ENCODE assay signal across 9 cellular contexts in the genomic region with DNA sequence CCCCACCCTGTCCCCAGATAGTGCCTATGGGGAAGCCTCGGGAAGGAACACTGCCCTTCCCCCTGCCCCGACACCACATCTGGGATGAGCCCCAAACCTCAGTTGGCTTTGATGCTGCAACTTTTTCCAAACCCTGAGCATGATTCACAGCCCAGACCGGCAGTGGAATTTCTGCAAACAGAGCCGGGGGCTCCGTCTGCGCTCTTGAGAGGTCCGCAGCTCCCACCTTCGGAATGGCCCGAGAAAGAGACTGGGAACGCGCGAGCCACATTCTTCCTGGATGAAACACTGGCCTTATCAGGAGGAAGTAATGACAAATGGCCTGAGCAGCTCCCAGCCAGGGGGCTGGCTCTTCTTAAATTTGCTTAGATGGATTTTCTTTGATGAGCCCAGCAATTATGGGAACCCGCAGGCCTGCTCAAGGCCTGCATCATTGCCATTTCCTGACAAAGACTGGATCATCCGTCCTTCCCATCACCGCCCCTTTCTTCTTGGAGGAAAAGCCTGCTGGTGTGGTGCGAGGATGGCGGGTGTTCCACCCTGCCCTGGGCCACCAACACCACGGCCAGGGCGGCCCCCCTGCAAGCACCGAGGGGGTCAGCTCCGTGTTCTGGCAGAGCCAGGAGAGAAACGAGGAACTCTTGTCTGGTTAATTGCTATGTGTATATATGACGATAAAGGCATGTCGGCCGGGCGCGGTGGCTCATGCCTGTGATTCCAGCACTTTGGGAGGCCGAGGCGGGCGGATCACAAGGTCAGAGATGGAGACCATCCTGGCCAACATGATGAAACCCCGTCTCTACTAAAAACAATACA. TPM values are rescaled to one million over a fixed set of nuclear protein-coding genes. Genes with fewer than 3 reads are reported as not detected.
DNase-seq lines count a peak whose midpoint lies in the region; ATAC-seq and TF ChIP-seq lines count a peak whose summit lies in the region.
"Had no signal": no experiment of that assay in that cellular context is flagged by ENCODE, and none has a peak within 500 bp of the region (broad histone marks: within the 10 kb centered on the region; RNA-seq: fewer than 3 reads in every experiment).

No MANE protein-coding gene starts in this region.

- no peaks in the 10 kb centered on the region for H3K27me3 Mint-ChIP-seq in activated CD4-positive, alpha-beta T cell treated with anti-CD3 and anti-CD28 coated beads, Interleukin-2, amount 10 ng/mL, durations not matched to agents 7 days and 5 days

- H3K36me3 ChIP-seq in body of pancreas (replicated peaks in 1 of 2; ENCODE audit: insufficient read depth in 1 of 2, low read depth in 2 of 2) (no peaks in the 10 kb centered on the region), upper lobe of right lung (no peaks in the 10 kb centered on the region)

- TF ChIP-seq POLR2A in body of pancreas (IDR thresholded peaks at IDR 0.05): no peak

- intact Hi-C loops in body of pancreas (cut with DNase I): no loop called here
- intact Hi-C loops in upper lobe of right lung (cut with DNase I): no loop called here

- peak; percentile 51 for ATAC-seq in body of pancreas
- peak; percentile 13 for ATAC-seq in left lobe of liver
- peak; percentile 24 for ATAC-seq in upper lobe of right lung
- no peak for ATAC-seq in HG03354 (IDR thresholded peaks at IDR 0.05; ENCODE audit: poor library complexity, severe bottlenecking, unreplicated experiment)

- CTCF ChIA-PET in activated CD4-positive, alpha-beta T cell treated with anti-CD3 and anti-CD28 coated beads, Interleukin-2, amount 10 ng/mL, durations not matched to agents 7 days and 5 days (lab: Charles Lee): no interaction called here

- peak; percentile 98 for DNase-seq in HS-5 (ENCODE audit: low read depth)
- peak; percentile 26 to 64 (median 32) for DNase-seq in body of pancreas
- DNase-seq in left lobe of liver (ENCODE audit: low spot score): no peak
- no peak for DNase-seq in upper lobe of right lung
- no peak for DNase-seq in activated CD4-positive, alpha-beta T cell treated with anti-CD3 and anti-CD28 coated beads, Interleukin-2, amount 10 ng/mL, durations not matched to agents 7 days and 5 days
- DNase-seq in NCI-H82 (lab: John Stamatoyannopoulos, UW): no peak
- DNase-seq: stimulated activated CD4-positive, alpha-beta T cell treated with anti-CD3 and anti-CD28 coated beads, Interleukin-1b, Interleukin-23, amount 100 ng/mL, for 48 hours had no signal

- peaks cover 0 to 5% (median 0%) of the 10 kb centered on the region in 3 donors for H3K9me3 ChIP-seq in body of pancreas
- H3K9me3 ChIP-seq in upper lobe of right lung: no peaks in the 10 kb centered on the region

- peaks cover 0 to 7% of the 10 kb centered on the region in 2 donors for H3K27me3 ChIP-seq in body of pancreas
- peaks cover 8% of the 10 kb centered on the region for H3K27me3 ChIP-seq in upper lobe of right lung

- H3K9me3 Mint-ChIP-seq in activated CD4-positive, alpha-beta T cell treated with anti-CD3 and anti-CD28 coated beads, Interleukin-2, amount 10 ng/mL, durations not matched to agents 7 days and 5 days: no peaks in the 10 kb centered on the region

- no peak overlapping the region for H3K4me3 Mint-ChIP-seq in activated CD4-positive, alpha-beta T cell treated with anti-CD3 and anti-CD28 coated beads, Interleukin-2, amount 10 ng/mL, durations not matched to agents 7 days and 5 days

- no peaks in the 10 kb centered on the region for H3K4me1 Mint-ChIP-seq in activated CD4-positive, alpha-beta T cell treated with anti-CD3 and anti-CD28 coated beads, Interleukin-2, amount 10 ng/mL, durations not matched to agents 7 days and 5 days

- no peak overlapping the region for H3K27ac Mint-ChIP-seq in activated CD4-positive, alpha-beta T cell treated with anti-CD3 and anti-CD28 coated beads, Interleukin-2, amount 10 ng/mL, durations not matched to agents 7 days and 5 days

- H3K36me3 Mint-ChIP-seq in activated CD4-positive, alpha-beta T cell treated with anti-CD3 and anti-CD28 coated beads, Interleukin-2, amount 10 ng/mL, durations not matched to agents 7 days and 5 days (ENCODE audit: low read depth): no peaks in the 10 kb centered on the region

- TF ChIP-seq CTCF in body of pancreas (IDR thresholded peaks at IDR 0.05): no peak
- no peak for TF ChIP-seq CTCF in upper lobe of right lung (IDR thresholded peaks at IDR 0.05)

- no peaks in the 10 kb centered on the region for H3K4me1 ChIP-seq in body of pancreas
- H3K4me1 ChIP-seq in upper lobe of right lung: peaks cover 6% of the 10 kb centered on the region

- POLR2A ChIA-PET in activated CD4-positive, alpha-beta T cell treated with anti-CD3 and anti-CD28 coated beads, Interleukin-2, amount 10 ng/mL, durations not matched to agents 7 days and 5 days (lab: Charles Lee): no interaction called here

- WGBS in body of pancreas, 2 donors: 48 to 50% methylated on average over 21 to 30 of the region's 31 CpGs

- H3K27ac ChIP-seq in body of pancreas: no peak overlapping the region
- no peak overlapping the region for H3K27ac ChIP-seq in upper lobe of right lung
- H3K27ac ChIP-seq: HL-60 had no signal

- no peak overlapping the region for H3K4me3 ChIP-seq in body of pancreas
- no peak overlapping the region for H3K4me3 ChIP-seq in upper lobe of right lung

RNA-seq across cellular contexts. Expression of gene COL5A1, which starts 38.8 kb away (rescaled TPM):
- total RNA-seq in body of pancreas: 10 to 100 TPM in 1 of 2 donors, 1 to 10 TPM in 1; 7.0 to 14.5 TPM
- total RNA-seq in left lobe of liver: 2.8 TPM
- total RNA-seq in upper lobe of right lung: 37.8 TPM
- total RNA-seq in activated CD4-positive, alpha-beta T cell treated with anti-CD3 and anti-CD28 coated beads, Interleukin-2, amount 10 ng/mL, durations not matched to agents 7 days and 5 days: under 1 TPM; 0.15 to 0.30 TPM

Comparison
In these comparisons a context has a peak if more than half of its experiments do, and no peak if none do; other contexts are left out.
1. DNase-seq: peak in HS-5 (single experiment) and body of pancreas (4 of 4); none in left lobe of liver (single experiment), upper lobe of right lung (single experiment), activated CD4-positive, alpha-beta T cell treated with anti-CD3 and anti-CD28 coated beads, Interleukin-2, amount 10 ng/mL, durations not matched to agents 7 days and 5 days (single experiment) and NCI-H82 (single experiment).